19 cellular contexts compared by ENCODE assay signal in genomic region chr4:1506956-1507721, GRCh38.
A peak's percentile ranks its signal among the peaks of the same experiment; 100 is the strongest.
DNase-seq lines count a peak whose midpoint lies in the region; ATAC-seq and TF ChIP-seq lines count a peak whose summit lies in the region.
"Had no signal": no experiment of that assay in that cellular context is flagged by ENCODE, and none has a peak within 500 bp of the region (broad histone marks: within the 10 kb centered on the region; RNA-seq: fewer than 3 reads in every experiment).

No MANE protein-coding gene starts in this region.

- POLR2A ChIA-PET in HEK293T (lab: Yijun Ruan, JAX) = no interaction called here

- H3K36me3 Mint-ChIP-seq in activated T-cell treated with anti-CD3 and anti-CD28 coated beads, Interleukin-2, amount 50 U/mL, for 72 hours (ENCODE audit: insufficient read depth in 2 of 2) = no peaks in the 10 kb centered on the region
- H3K36me3 Mint-ChIP-seq: CD4-positive, alpha-beta memory T cell had no signal

- H3K4me3 ChIP-seq in coronary artery (no peak overlapping the region), upper lobe of right lung (no peak overlapping the region), left ventricle myocardium inferior (no peak overlapping the region)
- H3K4me3 ChIP-seq: HAP-1, K562, SJSA1 had no signal

- no peaks in the 10 kb centered on the region for H3K9me3 Mint-ChIP-seq in activated T-cell treated with anti-CD3 and anti-CD28 coated beads, Interleukin-2, amount 50 U/mL, for 72 hours
- H3K9me3 Mint-ChIP-seq: CD4-positive, alpha-beta memory T cell had no signal

- H3K27ac Mint-ChIP-seq in activated T-cell treated with anti-CD3 and anti-CD28 coated beads, Interleukin-2, amount 50 U/mL, for 72 hours = no peak overlapping the region
- H3K27ac Mint-ChIP-seq: CD4-positive, alpha-beta memory T cell had no signal

- no peak for TF ChIP-seq CTCF in coronary artery (IDR thresholded peaks at IDR 0.05)
- TF ChIP-seq CTCF in upper lobe of right lung (IDR thresholded peaks at IDR 0.05) = no peak
- no peak for TF ChIP-seq CTCF in left ventricle myocardium inferior (IDR thresholded peaks at IDR 0.05; ENCODE audit: borderline replicate concordance)

- no peaks in the 10 kb centered on the region for H3K27me3 Mint-ChIP-seq in activated T-cell treated with anti-CD3 and anti-CD28 coated beads, Interleukin-2, amount 50 U/mL, for 72 hours (ENCODE audit: low read depth)

- H3K27ac ChIP-seq in coronary artery (no peak overlapping the region), upper lobe of right lung (no peak overlapping the region), left ventricle myocardium inferior (replicated peaks) (no peak overlapping the region)
- H3K27ac ChIP-seq: HL-60, RWPE1, SJSA1 had no signal

- no peaks in the 10 kb centered on the region for H3K4me1 ChIP-seq in upper lobe of right lung
- H3K4me1 ChIP-seq in left ventricle myocardium inferior = peaks cover 4% of the 10 kb centered on the region
- H3K4me1 ChIP-seq: HAP-1, SJSA1 had no signal

- H3K36me3 ChIP-seq in upper lobe of right lung = no peaks in the 10 kb centered on the region
- H3K36me3 ChIP-seq in left ventricle myocardium inferior = no peaks in the 10 kb centered on the region
- H3K36me3 ChIP-seq: HAP-1, SJSA1 had no signal

- H3K4me1 Mint-ChIP-seq in activated T-cell treated with anti-CD3 and anti-CD28 coated beads, Interleukin-2, amount 50 U/mL, for 72 hours (ENCODE audit: low read depth) = no peaks in the 10 kb centered on the region
- H3K4me1 Mint-ChIP-seq: CD4-positive, alpha-beta memory T cell had no signal

- H3K27me3 ChIP-seq in upper lobe of right lung (peaks cover 11% of the 10 kb centered on the region), left ventricle myocardium inferior (ENCODE audit: low read depth) (peaks cover 85% of the 10 kb centered on the region)
- H3K27me3 ChIP-seq: SJSA1 had no signal

- H3K4me3 Mint-ChIP-seq in activated T-cell treated with anti-CD3 and anti-CD28 coated beads, Interleukin-2, amount 50 U/mL, for 72 hours = no peak overlapping the region
- H3K4me3 Mint-ChIP-seq: CD4-positive, alpha-beta memory T cell had no signal

- peak; percentile 5 for DNase-seq in activated T-cell treated with anti-CD3 and anti-CD28 coated beads, Interleukin-2, amount 50 U/mL, for 1 hour
- DNase-seq in activated T-cell treated with anti-CD3 and anti-CD28 coated beads, Interleukin-2, amount 50 U/mL, for 72 hours = no peak
- DNase-seq in coronary artery (ENCODE audit: low spot score) = peak; percentile 47
- DNase-seq in mesenteric fat pad (ENCODE audit: low spot score) = peak; percentile 59
- peak; percentile 27 for DNase-seq in upper lobe of right lung
- no peak for DNase-seq in HEK293T (ENCODE audit: extremely low spot score)
- no peak for DNase-seq in HPDE6-E6E7 (ENCODE audit: extremely low spot score)
- no peak for DNase-seq in left ventricle myocardium inferior
- DNase-seq: Calu3; CD4-positive, alpha-beta memory T cell; NCI-H1417; NCI-H187 treated with DMSO at 0.1 percent for 48 hours; NCI-H446 treated with DMSO at 0.1 percent for 48 hours; OCI-M1 had no signal

- no peaks in the 10 kb centered on the region for H3K9me3 ChIP-seq in upper lobe of right lung
- H3K9me3 ChIP-seq in left ventricle myocardium inferior (replicated peaks) = no peaks in the 10 kb centered on the region
- H3K9me3 ChIP-seq: HAP-1, SJSA1 had no signal

- no peak for ATAC-seq in activated T-cell treated with anti-CD3 and anti-CD28 coated beads, Interleukin-2, amount 50 U/mL, for 72 hours (replicated peaks in 1 of 2)
- ATAC-seq in upper lobe of right lung = no peak
- ATAC-seq: K562 had no signal

- CTCF ChIA-PET in HEK293T (lab: Yijun Ruan, JAX) = interaction anchor here (1.0 to 1.1 kb wide), 2 partner anchors 17 to 42 kb away, joined by 3 to 7 read pairs; no protein-coding TSS in a partner anchor

- intact Hi-C loops in upper lobe of right lung (cut with DNase I) (no loop called here), left ventricle myocardium inferior (cut with micrococcal nuclease) (no loop called here)

TF ChIP-seq in HEK293T, 16 proteins besides CTCF, POLR2A, EP300 and RAD21:
- no peak for TF ChIP-seq FOXK2 (IDR thresholded peaks at IDR 0.05)
- no peak for TF ChIP-seq SP1 (IDR thresholded peaks at IDR 0.05)
- no peak for TF ChIP-seq SUZ12 (IDR thresholded peaks at IDR 0.05)
- no peak for TF ChIP-seq FOXM1 (IDR thresholded peaks at IDR 0.05; ENCODE audit: borderline replicate concordance)
- no peak for TF ChIP-seq TARDBP (IDR thresholded peaks at IDR 0.05)
- TF ChIP-seq PKNOX1 (IDR thresholded peaks at IDR 0.05) = no peak
- TF ChIP-seq NFRKB (IDR thresholded peaks at IDR 0.05) = no peak
- no peak for TF ChIP-seq L3MBTL2 (conservative IDR thresholded peaks at IDR 0.05)

Comparison
In these comparisons a context has a peak if more than half of its experiments do, and no peak if none do; other contexts are left out.
1. DNase-seq: peak in activated T-cell treated with anti-CD3 and anti-CD28 coated beads, Interleukin-2, amount 50 U/mL, for 1 hour (single experiment), coronary artery (single experiment), mesenteric fat pad (single experiment) and upper lobe of right lung (single experiment); none in activated T-cell treated with anti-CD3 and anti-CD28 coated beads, Interleukin-2, amount 50 U/mL, for 72 hours (0 of 2), HEK293T (single experiment), HPDE6-E6E7 (single experiment) and left ventricle myocardium inferior (single experiment).